21 cellular contexts compared by ENCODE assay signal in the genomic region with DNA sequence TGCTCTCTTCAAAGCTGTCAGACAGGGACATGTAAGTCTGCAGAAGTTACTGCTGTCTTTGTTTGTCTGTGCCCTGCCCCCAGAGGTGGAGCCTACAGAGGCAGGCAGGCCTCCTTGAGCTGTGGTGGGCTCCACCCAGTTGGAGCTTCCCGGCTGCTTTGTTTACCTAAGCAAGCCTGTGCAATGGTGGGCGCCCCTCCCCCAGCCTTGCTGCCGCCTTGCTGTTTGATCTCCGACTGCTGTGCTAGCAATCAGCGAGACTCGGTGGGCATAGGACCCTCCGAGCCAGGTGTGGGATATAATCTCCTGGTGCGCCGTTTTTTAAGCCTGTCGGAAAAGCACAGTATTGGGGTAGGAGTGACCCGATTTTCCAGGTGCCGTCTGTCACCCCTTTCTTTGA. TPM values are rescaled to one million over a fixed set of nuclear protein-coding genes. Genes with fewer than 3 reads are reported as not detected.
"Had no signal": no experiment of that assay in that cellular context is flagged by ENCODE, and none has a peak within 500 bp of the region (broad histone marks: within the 10 kb centered on the region; RNA-seq: fewer than 3 reads in every experiment).

No MANE protein-coding gene starts in this region.

RNA-seq across cellular contexts. Expression of gene WFDC13, which starts 8.5 kb away (rescaled TPM):
- total RNA-seq: activated naive CD4-positive, alpha-beta T cell treated with anti-CD3 and anti-CD28 coated beads for 36 hours; activated naive CD4-positive, alpha-beta T cell treated with anti-CD3 and anti-CD28 coated beads, Interleukin-2, amount 50 U/mL, for 72 hours; activated naive CD8-positive, alpha-beta T cell treated with anti-CD3 and anti-CD28 coated beads for 36 hours; activated naive CD8-positive, alpha-beta T cell treated with anti-CD3 and anti-CD28 coated beads, Interleukin-2, amount 10 ng/mL, durations not matched to agents 7 days and 5 days; activated T-cell treated with anti-CD3 and anti-CD28 coated beads, Interleukin-2, amount 50 U/mL, for 4 hours; activated T-cell treated with anti-CD3 and anti-CD28 coated beads, Interleukin-2, amount 50 U/mL, for 72 hours; activated T-helper 1 cell treated with anti-CD3 and anti-CD28 coated beads, Interleukin-12 subunit alpha, Interleukin-12 subunit beta, Interleukin-2, Interleukin-4 antibody, amounts not matched to agents 30 ng/mL and 10 ng/mL and 1 ng/mL, durations not matched to agents 14 hours and 24 hours and 36 hours; activated T-helper 17 cell treated with anti-CD3 and anti-CD28 coated beads, Interleukin-2, amount 50 U/mL, for 72 hours; activated T-helper 2 cell treated with anti-CD3 and anti-CD28 coated beads, Interferon-gamma antibody, Interleukin-2, Interleukin-4, amounts not matched to agents 10 μg/mL and 5 μg/mL and 100 μg/mL, durations not matched to agents 14 hours and 24 hours and 36 hours; adrenal gland; aorta; ascending aorta; astrocyte; body of pancreas; breast epithelium; bronchial epithelial cell; cardiac muscle cell; cardiac septum; cerebellum; chondrocyte had no signal
- polyA plus RNA-seq: adipose tissue, adrenal gland, aorta, cardiac muscle cell had no signal

RNA-seq across cellular contexts. Expression of gene WFDC10B, which starts 11.5 kb away (rescaled TPM):
- total RNA-seq: activated naive CD4-positive, alpha-beta T cell treated with anti-CD3 and anti-CD28 coated beads for 36 hours; activated naive CD4-positive, alpha-beta T cell treated with anti-CD3 and anti-CD28 coated beads, Interleukin-2, amount 50 U/mL, for 72 hours; activated naive CD8-positive, alpha-beta T cell treated with anti-CD3 and anti-CD28 coated beads for 36 hours; activated naive CD8-positive, alpha-beta T cell treated with anti-CD3 and anti-CD28 coated beads, Interleukin-2, amount 10 ng/mL, durations not matched to agents 7 days and 5 days; activated T-cell treated with anti-CD3 and anti-CD28 coated beads, Interleukin-2, amount 50 U/mL, for 4 hours; activated T-cell treated with anti-CD3 and anti-CD28 coated beads, Interleukin-2, amount 50 U/mL, for 72 hours; activated T-helper 1 cell treated with anti-CD3 and anti-CD28 coated beads, Interleukin-12 subunit alpha, Interleukin-12 subunit beta, Interleukin-2, Interleukin-4 antibody, amounts not matched to agents 30 ng/mL and 10 ng/mL and 1 ng/mL, durations not matched to agents 14 hours and 24 hours and 36 hours; activated T-helper 17 cell treated with anti-CD3 and anti-CD28 coated beads, Interleukin-2, amount 50 U/mL, for 72 hours; activated T-helper 2 cell treated with anti-CD3 and anti-CD28 coated beads, Interferon-gamma antibody, Interleukin-2, Interleukin-4, amounts not matched to agents 10 μg/mL and 5 μg/mL and 100 μg/mL, durations not matched to agents 14 hours and 24 hours and 36 hours; adrenal gland; aorta; ascending aorta; astrocyte; body of pancreas; breast epithelium; bronchial epithelial cell; cardiac muscle cell; cardiac septum; cerebellum; chondrocyte had no signal
- polyA plus RNA-seq: adipose tissue, adrenal gland, cardiac muscle cell had no signal

RNA-seq across cellular contexts. Expression of gene WFDC11, which starts 23.3 kb away (rescaled TPM):
- total RNA-seq: activated naive CD4-positive, alpha-beta T cell treated with anti-CD3 and anti-CD28 coated beads for 36 hours; activated naive CD4-positive, alpha-beta T cell treated with anti-CD3 and anti-CD28 coated beads, Interleukin-2, amount 50 U/mL, for 72 hours; activated naive CD8-positive, alpha-beta T cell treated with anti-CD3 and anti-CD28 coated beads for 36 hours; activated naive CD8-positive, alpha-beta T cell treated with anti-CD3 and anti-CD28 coated beads, Interleukin-2, amount 10 ng/mL, durations not matched to agents 7 days and 5 days; activated T-cell treated with anti-CD3 and anti-CD28 coated beads, Interleukin-2, amount 50 U/mL, for 4 hours; activated T-cell treated with anti-CD3 and anti-CD28 coated beads, Interleukin-2, amount 50 U/mL, for 72 hours; activated T-helper 1 cell treated with anti-CD3 and anti-CD28 coated beads, Interleukin-12 subunit alpha, Interleukin-12 subunit beta, Interleukin-2, Interleukin-4 antibody, amounts not matched to agents 30 ng/mL and 10 ng/mL and 1 ng/mL, durations not matched to agents 14 hours and 24 hours and 36 hours; activated T-helper 17 cell treated with anti-CD3 and anti-CD28 coated beads, Interleukin-2, amount 50 U/mL, for 72 hours; activated T-helper 2 cell treated with anti-CD3 and anti-CD28 coated beads, Interferon-gamma antibody, Interleukin-2, Interleukin-4, amounts not matched to agents 10 μg/mL and 5 μg/mL and 100 μg/mL, durations not matched to agents 14 hours and 24 hours and 36 hours; adrenal gland; aorta; ascending aorta; astrocyte; body of pancreas; breast epithelium; bronchial epithelial cell; cardiac muscle cell; cardiac septum; cerebellum; chondrocyte had no signal
- polyA plus RNA-seq: adipose tissue, adrenal gland, aorta, cardiac muscle cell had no signal

RNA-seq across cellular contexts. Expression of gene SPINT4, which starts 28.8 kb away (rescaled TPM):
- total RNA-seq: activated naive CD4-positive, alpha-beta T cell treated with anti-CD3 and anti-CD28 coated beads for 36 hours; activated naive CD4-positive, alpha-beta T cell treated with anti-CD3 and anti-CD28 coated beads, Interleukin-2, amount 50 U/mL, for 72 hours; activated naive CD8-positive, alpha-beta T cell treated with anti-CD3 and anti-CD28 coated beads for 36 hours; activated naive CD8-positive, alpha-beta T cell treated with anti-CD3 and anti-CD28 coated beads, Interleukin-2, amount 10 ng/mL, durations not matched to agents 7 days and 5 days; activated T-cell treated with anti-CD3 and anti-CD28 coated beads, Interleukin-2, amount 50 U/mL, for 4 hours; activated T-cell treated with anti-CD3 and anti-CD28 coated beads, Interleukin-2, amount 50 U/mL, for 72 hours; activated T-helper 1 cell treated with anti-CD3 and anti-CD28 coated beads, Interleukin-12 subunit alpha, Interleukin-12 subunit beta, Interleukin-2, Interleukin-4 antibody, amounts not matched to agents 30 ng/mL and 10 ng/mL and 1 ng/mL, durations not matched to agents 14 hours and 24 hours and 36 hours; activated T-helper 17 cell treated with anti-CD3 and anti-CD28 coated beads, Interleukin-2, amount 50 U/mL, for 72 hours; activated T-helper 2 cell treated with anti-CD3 and anti-CD28 coated beads, Interferon-gamma antibody, Interleukin-2, Interleukin-4, amounts not matched to agents 10 μg/mL and 5 μg/mL and 100 μg/mL, durations not matched to agents 14 hours and 24 hours and 36 hours; adrenal gland; aorta; ascending aorta; astrocyte; body of pancreas; breast epithelium; bronchial epithelial cell; cardiac muscle cell; cardiac septum; cerebellum; chondrocyte had no signal
- polyA plus RNA-seq: adipose tissue, adrenal gland, aorta, cardiac muscle cell had no signal
